In the genomic region with DNA sequence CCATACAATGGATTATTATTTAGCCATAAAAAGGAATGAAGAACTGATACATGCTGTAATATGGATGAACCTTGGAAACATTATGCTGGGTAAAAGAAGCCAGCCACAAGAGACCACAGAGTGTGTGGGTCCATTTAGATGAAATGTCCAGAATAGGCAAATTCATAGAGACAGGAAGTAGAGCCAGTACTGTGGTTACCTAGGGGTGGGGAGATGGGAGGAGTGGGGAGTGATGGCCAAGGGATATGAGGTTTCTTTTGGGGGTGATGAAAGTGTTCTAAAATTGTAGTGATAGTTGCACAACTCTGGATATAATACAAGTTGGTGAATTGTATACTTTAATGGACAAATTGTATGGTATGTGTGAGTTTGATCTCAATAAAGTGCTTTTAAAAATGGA, we compare ENCODE assay signal across 30 cellular contexts. TPM values are rescaled to one million over a fixed set of nuclear protein-coding genes. Genes with fewer than 3 reads are reported as not detected.
DNase-seq lines count a peak whose midpoint lies in the region; ATAC-seq and TF ChIP-seq lines count a peak whose summit lies in the region.
"Had no signal": no experiment of that assay in that cellular context is flagged by ENCODE, and none has a peak within 500 bp of the region (broad histone marks: within the 10 kb centered on the region; RNA-seq: fewer than 3 reads in every experiment).

No MANE protein-coding gene starts in this region.

- H3K4me2 ChIP-seq in OCI-LY7 (ENCODE audit: low read length), result peak overlapping the region; percentile 13; the same call in 1 of the 2 replicates

- H3K27me3 ChIP-seq in foreskin keratinocyte, result no peaks in the 10 kb centered on the region
- H3K27me3 ChIP-seq: ascending aorta, cardiac muscle cell, suprapubic skin had no signal

- H2AFZ ChIP-seq in OCI-LY7 (ENCODE audit: low read length), result no peak overlapping the region

- H3K4me1 Mint-ChIP-seq in mesothelial cell of epicardium, result peaks cover 33% of the 10 kb centered on the region
- H3K4me1 Mint-ChIP-seq: immature natural killer cell, T-cell had no signal

- H3K9me3 ChIP-seq in OCI-LY7 (ENCODE audit: low read length), result no peaks in the 10 kb centered on the region
- H3K9me3 ChIP-seq: ascending aorta, suprapubic skin had no signal

- peak overlapping the region; percentile 1 for H3K27ac Mint-ChIP-seq in mesothelial cell of epicardium
- H3K27ac Mint-ChIP-seq: activated B cell treated with CpG ODN at 0.5 μM for 24 hours; activated CD4-positive, alpha-beta T cell treated with anti-CD3 and anti-CD28 coated beads, Interleukin-2, amount 10 ng/mL, durations not matched to agents 7 days and 5 days; immature natural killer cell; nephron; T-cell had no signal

- H3K27me3 Mint-ChIP-seq in mesothelial cell of epicardium (ENCODE audit: low read depth), result no peaks in the 10 kb centered on the region
- H3K27me3 Mint-ChIP-seq: activated B cell treated with CpG ODN at 0.5 μM for 24 hours had no signal

- no peaks in the 10 kb centered on the region for H4K20me1 ChIP-seq in OCI-LY7 (ENCODE audit: insufficient read depth, low read length)

- POLR2A ChIA-PET in OCI-LY7 (lab: Charles Lee), result interaction anchor here (0.7 to 1.9 kb wide), 7 partner anchors 10 to 41 kb away, joined by 3 to 8 read pairs (median 3); no protein-coding TSS in a partner anchor

- H3K27ac ChIP-seq in OCI-LY7 (ENCODE audit: low read depth, low read length, poor library complexity, severe bottlenecking) (no peak overlapping the region), foreskin keratinocyte (no peak overlapping the region)
- H3K27ac ChIP-seq: 22Rv1, ascending aorta, cardiac muscle cell, coronary artery, skin epidermis, suprapubic skin had no signal

- DNase-seq in SIG-M5 treated with dmso at 0.1 percent for 504 hours (lab: John Stamatoyannopoulos, UW; ENCODE audit: unreplicated experiment) (peak; percentile 68), SIG-M5 (lab: John Stamatoyannopoulos, UW) (no peak), OCI-LY7 (ENCODE audit: low spot score) (no peak), mesothelial cell of epicardium (ENCODE audit: low spot score in 2 of 2, unreplicated experiment in 2 of 2) (no peak), foreskin keratinocyte (no peak), GM10266 (ENCODE audit: extremely low spot score) (no peak)
- DNase-seq: activated B cell treated with CpG ODN at 0.5 μM for 24 hours; activated CD4-positive, alpha-beta T cell treated with anti-CD3 and anti-CD28 coated beads, Interleukin-2, amount 10 ng/mL, durations not matched to agents 7 days and 5 days; activated gamma-delta T cell; activated T-cell treated with anti-CD3 and anti-CD28 coated beads, Interleukin-2, amount 50 U/mL, for 4 hours; effector CD8-positive, alpha-beta T cell; HCEC 1CT; immature natural killer cell; left cardiac atrium; NCI-H1105 treated with DMSO at 0.1 percent for 48 hours; NCI-H1930; NCI-H526 treated with DMSO at 0.1 percent for 48 hours; NK-92 treated with Interleukin-12 subunit alpha and Interleukin-12 subunit beta, amount 100 ng/mL, for 24 hours; stimulated activated naive CD4-positive, alpha-beta T cell; T-cell had no signal

- intact Hi-C loops in OCI-LY7 (cut with micrococcal nuclease; ENCODE audit: unreplicated experiment), result no loop called here

- H3K4me3 ChIP-seq in OCI-LY7 (ENCODE audit: low read depth, low read length, poor library complexity, severe bottlenecking), result no peak overlapping the region
- H3K4me3 ChIP-seq: ascending aorta, cardiac muscle cell, coronary artery, skin epidermis, suprapubic skin had no signal

- TF ChIP-seq CTCF in OCI-LY7 (conservative IDR thresholded peaks at IDR 0.05; ENCODE audit: low read length), result no peak
- TF ChIP-seq CTCF in mesothelial cell of epicardium (IDR thresholded peaks at IDR 0.05; ENCODE audit: unreplicated experiment), result no peak
- TF ChIP-seq CTCF in foreskin keratinocyte (conservative IDR thresholded peaks at IDR 0.05), result no peak
- no peak for TF ChIP-seq CTCF in GM10266 (IDR thresholded peaks at IDR 0.05; ENCODE audit: control insufficient read depth, insufficient read depth, low read depth, missing control alignments)

- H3K4me1 ChIP-seq in OCI-LY7 (ENCODE audit: insufficient read depth, low read length, poor library complexity, severe bottlenecking) (peaks cover 91% of the 10 kb centered on the region), foreskin keratinocyte (peaks cover 8% of the 10 kb centered on the region)

- H3K9me2 ChIP-seq in OCI-LY7 (ENCODE audit: insufficient read depth, low read length), result no peaks in the 10 kb centered on the region

- no peak for ATAC-seq in foreskin keratinocyte
- ATAC-seq in GM18870 (IDR thresholded peaks at IDR 0.05; ENCODE audit: unreplicated experiment), result no peak
- ATAC-seq in GM21717 (IDR thresholded peaks at IDR 0.05; ENCODE audit: unreplicated experiment), result no peak
- ATAC-seq: activated T-cell treated with anti-CD3 and anti-CD28 coated beads, Interleukin-2, amount 50 U/mL, for 4 hours; HepG2; left cardiac atrium; T-cell had no signal

- CTCF ChIA-PET in OCI-LY7 (lab: Charles Lee; ENCODE audit: unreplicated experiment), result no interaction called here

- no TSS peak for BruUV-seq in OCI-LY7 (replicated peaks; lab: Mats Ljungman, UMichigan)

- H3K79me2 ChIP-seq in OCI-LY7 (ENCODE audit: insufficient read depth, low read depth, low read length), result peaks cover 50% of the 10 kb centered on the region; the same call in 1 of the 2 replicates

- H3K36me3 ChIP-seq in OCI-LY7 (ENCODE audit: insufficient read depth, low read length), result peaks cover 98% of the 10 kb centered on the region
- H3K36me3 ChIP-seq: cardiac muscle cell had no signal

- no peak overlapping the region for H3K4me3 Mint-ChIP-seq in mesothelial cell of epicardium
- H3K4me3 Mint-ChIP-seq: activated B cell treated with CpG ODN at 0.5 μM for 24 hours; activated CD4-positive, alpha-beta T cell treated with anti-CD3 and anti-CD28 coated beads, Interleukin-2, amount 10 ng/mL, durations not matched to agents 7 days and 5 days; activated T-cell treated with anti-CD3 and anti-CD28 coated beads, Interleukin-2, amount 50 U/mL, for 4 hours; immature natural killer cell; nephron; T-cell had no signal

- peaks cover 31% of the 10 kb centered on the region for H3K36me3 Mint-ChIP-seq in mesothelial cell of epicardium
- H3K36me3 Mint-ChIP-seq: immature natural killer cell, T-cell had no signal

- no peaks in the 10 kb centered on the region for H3K9me3 Mint-ChIP-seq in mesothelial cell of epicardium
- H3K9me3 Mint-ChIP-seq: activated B cell treated with CpG ODN at 0.5 μM for 24 hours; activated CD4-positive, alpha-beta T cell treated with anti-CD3 and anti-CD28 coated beads, Interleukin-2, amount 10 ng/mL, durations not matched to agents 7 days and 5 days; activated T-cell treated with anti-CD3 and anti-CD28 coated beads, Interleukin-2, amount 50 U/mL, for 4 hours; immature natural killer cell; nephron; T-cell had no signal

RNA-seq across cellular contexts. Expression of a gene that starts 18.6 kb away (rescaled TPM):
- total RNA-seq in OCI-LY7 (2014; rRNA removed; shearing (Covaris generic)), result 53.7 and 62.7 TPM in 2 replicates
- 44.5 and 45.7 TPM in 2 replicates for total RNA-seq in OCI-LY7 (2022)
- total RNA-seq in mesothelial cell of epicardium, result 43.4 to 51.1 TPM (median 44.4 TPM) in 3 replicates
- total RNA-seq in foreskin keratinocyte, result 31.0 and 32.3 TPM in 2 replicates
- 32.3 and 34.0 TPM in 2 replicates for polyA plus RNA-seq in foreskin keratinocyte
